ENCODE assay signal across 15 cellular contexts in the genomic region with DNA sequence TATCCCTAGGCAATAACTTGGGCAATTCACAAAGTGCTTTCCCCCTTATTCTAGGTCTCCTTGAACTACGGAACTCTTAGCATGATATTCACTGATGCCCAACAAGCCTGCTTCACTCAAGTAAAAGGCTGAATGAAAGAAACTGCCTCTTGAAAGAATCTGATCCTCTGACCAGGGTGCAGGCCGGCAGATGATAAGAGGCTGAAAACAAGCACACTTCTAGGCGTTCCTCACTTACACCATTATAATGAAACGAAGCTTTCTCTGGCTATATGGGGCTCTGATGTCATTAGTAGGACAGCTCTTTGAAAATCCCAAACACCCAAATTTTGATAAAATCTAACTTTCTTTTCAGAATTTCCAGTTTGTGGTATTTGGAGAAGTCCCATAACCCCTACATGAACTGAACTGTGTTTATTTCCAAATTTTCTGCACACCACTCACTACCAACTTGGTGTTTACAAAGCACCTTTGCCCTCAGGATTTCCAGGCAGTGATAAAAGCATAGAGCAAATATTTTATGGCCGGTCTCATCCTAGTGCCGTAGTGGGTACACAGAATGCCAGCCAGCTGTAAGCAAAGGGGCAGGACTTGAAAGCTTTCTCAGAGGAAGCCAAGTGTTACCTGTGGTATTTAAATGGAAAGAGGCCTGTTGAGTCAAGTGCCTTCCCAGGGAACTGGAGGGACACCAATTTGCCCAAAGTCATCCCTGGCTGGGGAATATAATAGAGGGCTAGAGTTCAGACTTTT. TPM values are rescaled to one million over a fixed set of nuclear protein-coding genes. Genes with fewer than 3 reads are reported as not detected.
DNase-seq lines count a peak whose midpoint lies in the region; ATAC-seq and TF ChIP-seq lines count a peak whose summit lies in the region.
"Had no signal": no experiment of that assay in that cellular context is flagged by ENCODE, and none has a peak within 500 bp of the region (broad histone marks: within the 10 kb centered on the region; RNA-seq: fewer than 3 reads in every experiment).

No MANE protein-coding gene starts in this region.

- H3K27ac ChIP-seq in heart left ventricle (peak overlapping the region in 7 of 12 donors; percentile 12 to 56 (median 37)), aorta (ENCODE audit: low read depth in 1 of 2, low read length in 2 of 2) (no peak overlapping the region)

- TF ChIP-seq POLR2A in heart left ventricle (IDR thresholded peaks at IDR 0.05): no peak

- TF ChIP-seq CTCF in heart left ventricle (IDR thresholded peaks at IDR 0.05): no peak

- H3K9me3 ChIP-seq in heart left ventricle (no peaks in the 10 kb centered on the region), aorta (ENCODE audit: control insufficient read depth, low read length) (no peaks in the 10 kb centered on the region)
- H3K9me3 ChIP-seq: gastroesophageal sphincter had no signal

- ATAC-seq in heart left ventricle (peak in 2 of 4 donors; percentile 21 to 23), Right ventricle myocardium inferior (no peak), left lobe of liver (peak; percentile 89), aorta (ENCODE audit: low FRiP score) (no peak)
- ATAC-seq: activated CD8-positive, alpha-beta memory T cell treated with anti-CD3 and anti-CD28 coated beads, Interleukin-2, amount 10 ng/mL, durations not matched to agents 7 days and 5 days; gastroesophageal sphincter had no signal

- no peak overlapping the region for H3K4me3 ChIP-seq in heart left ventricle
- H3K4me3 ChIP-seq in aorta (ENCODE audit: low read length in 2 of 2): no peak overlapping the region
- H3K4me3 ChIP-seq: gastroesophageal sphincter had no signal

- DNase-seq in heart left ventricle (no peak), Right ventricle myocardium inferior (ENCODE audit: missing footprints) (no peak), dermis microvascular lymphatic vessel endothelial cell (ENCODE audit: low read depth in 2 of 2) (peak; percentile 13 to 41), left lobe of liver (ENCODE audit: low spot score) (peak; percentile 80), T1000 (lab: John Stamatoyannopoulos, UW) (no peak), NCI-H1436 (lab: John Stamatoyannopoulos, UW) (no peak), foreskin melanocyte (no peak), aorta (no peak)
- DNase-seq: activated CD8-positive, alpha-beta memory T cell treated with anti-CD3 and anti-CD28 coated beads, Interleukin-2, amount 10 ng/mL, durations not matched to agents 7 days and 5 days; activated naive CD4-positive, alpha-beta T cell; CD4-positive, alpha-beta memory T cell; effector CD8-positive, alpha-beta T cell; kidney glomerular epithelial cell; NCI-H446 treated with DMSO at 0.1 percent for 48 hours had no signal

- 60 to 72% (median 63%) methylated on average over 6 of the region's 6 CpGs for WGBS in heart left ventricle, 4 donors
- WGBS in aorta, 2 donors: 82 to 89% methylated on average over 6 of the region's 6 CpGs

- H3K36me3 ChIP-seq in heart left ventricle: no peaks in the 10 kb centered on the region
- no peaks in the 10 kb centered on the region for H3K36me3 ChIP-seq in aorta (ENCODE audit: control insufficient read depth in 1 of 2, insufficient read depth in 2 of 2, low read length in 1 of 2)
- H3K36me3 ChIP-seq: gastroesophageal sphincter had no signal

- intact Hi-C loops in heart left ventricle (cut with DNase I): no loop called here
- intact Hi-C loops in Right ventricle myocardium inferior (cut with DNase I): no loop called here
- intact Hi-C loops in aorta (cut with DNase I): no loop called here

- H3K27me3 ChIP-seq in heart left ventricle: no peaks in the 10 kb centered on the region
- no peaks in the 10 kb centered on the region for H3K27me3 ChIP-seq in aorta (ENCODE audit: control insufficient read depth in 1 of 2, insufficient read depth in 2 of 2, low read length in 1 of 2)
- H3K27me3 ChIP-seq: gastroesophageal sphincter had no signal

- H3K4me1 ChIP-seq in heart left ventricle (peaks cover 0 to 69% (median 25%) of the 10 kb centered on the region in 12 donors), aorta (ENCODE audit: control insufficient read depth in 1 of 2, insufficient read depth in 2 of 2, low read length in 2 of 2) (peaks cover 0 to 1% of the 10 kb centered on the region in 2 donors)

RNA-seq across cellular contexts. Expression of gene MAGI1, which starts 28.2 kb away (rescaled TPM):
- total RNA-seq in heart left ventricle (10 to 100 TPM; 27.1 to 52.1 (median 35.9) TPM), Right ventricle myocardium inferior (33.1 TPM), dermis microvascular lymphatic vessel endothelial cell (49.0 and 80.4 TPM in 2 replicates), left lobe of liver (28.3 TPM), aorta (10 to 100 TPM; 46.1 to 69.2 TPM)
- polyA plus RNA-seq in heart left ventricle (10 to 100 TPM; 18.5 to 19.5 TPM), aorta (10 to 100 TPM in 1 of 2 donors, 1 to 10 TPM in 1; 5.0 to 10.9 TPM)
- polyA plus RNA-seq: CD4-positive, alpha-beta memory T cell had no signal

Comparison
In these comparisons a context has a peak if more than half of its experiments do, and no peak if none do; other contexts are left out.
1. DNase-seq: peak in dermis microvascular lymphatic vessel endothelial cell (2 of 2) and left lobe of liver (single experiment); none in heart left ventricle (0 of 5), Right ventricle myocardium inferior (single experiment), T1000 (single experiment), NCI-H1436 (single experiment), foreskin melanocyte (single experiment) and aorta (0 of 2).
2. H3K27ac ChIP-seq: peak in heart left ventricle (7 of 12); none in aorta (0 of 2).